Comparison of ENCODE assay signal across 27 cellular contexts in genomic region chr17:8710766-8711165, GRCh38. TPM values are rescaled to one million over a fixed set of nuclear protein-coding genes. Genes with fewer than 3 reads are reported as not detected.
"Had no signal": no experiment of that assay in that cellular context is flagged by ENCODE, and none has a peak within 500 bp of the region (broad histone marks: within the 10 kb centered on the region; RNA-seq: fewer than 3 reads in every experiment).

No MANE protein-coding gene starts in this region.

- ATAC-seq: foreskin keratinocyte; gastroesophageal sphincter; left cardiac atrium; mucosa of descending colon; natural killer cell treated with Interleukin-12 subunit alpha and Interleukin-12 subunit beta and Interleukin-15 and Interleukin-18, amount 100 ng/mL, for 72 hours; stimulated activated naive B cell treated with anti-CD40 and anti-IgM and Interleukin-4, amounts not matched to agents 10 μg/mL and 1 μg/mL and 100 μg/mL, for 72 hours had no signal

- DNase-seq: cerebellar nuclear complex; effector CD8-positive, alpha-beta T cell; foreskin keratinocyte; glutamatergic neuron; heart right ventricle; hippocampal formation; left cardiac atrium; left ventricle myocardium inferior; mucosa of descending colon; naive B cell; right cardiac atrium; stimulated activated CD4-positive, alpha-beta T cell treated with anti-CD3 and anti-CD28 coated beads, Interleukin-15, amount 100 ng/mL, for 24 hours; stimulated activated CD4-positive, alpha-beta T cell treated with anti-CD3 and anti-CD28 coated beads, Interleukin-2, amount 100 ng/mL, for 48 hours; stimulated activated naive B cell treated with anti-CD40 and anti-IgM and Interleukin-4, amounts not matched to agents 10 μg/mL and 1 μg/mL and 100 μg/mL, for 72 hours; upper lobe of left lung had no signal

RNA-seq across cellular contexts. Expression of gene CCDC42, which starts 33.9 kb away (rescaled TPM):
- total RNA-seq: endothelial cell of umbilical vein; epithelial cell of proximal tubule; esophagus muscularis mucosa; fibroblast of lung; foreskin keratinocyte; gastroesophageal sphincter; kidney epithelial cell; left cardiac atrium; left ventricle myocardium inferior; mucosa of descending colon; natural killer cell treated with Interleukin-12 subunit alpha and Interleukin-12 subunit beta and Interleukin-15 and Interleukin-18, amount 100 ng/mL, for 72 hours; right cardiac atrium; thoracic aorta; tibial nerve had no signal

RNA-seq across cellular contexts. Expression of gene SPDYE4, which starts 47.6 kb away (rescaled TPM):
- total RNA-seq: endothelial cell of umbilical vein; epithelial cell of proximal tubule; esophagus muscularis mucosa; fibroblast of lung; foreskin keratinocyte; gastroesophageal sphincter; heart right ventricle; kidney epithelial cell; left cardiac atrium; left ventricle myocardium inferior; lung; mesothelial cell of epicardium; mucosa of descending colon; natural killer cell treated with Interleukin-12 subunit alpha and Interleukin-12 subunit beta and Interleukin-15 and Interleukin-18, amount 100 ng/mL, for 72 hours; osteoblast; right cardiac atrium; thoracic aorta; tibial nerve; upper lobe of left lung had no signal
